5 cellular contexts compared by ENCODE assay signal in genomic region chr3:111524486-111524885, GRCh38. TPM values are rescaled to one million over a fixed set of nuclear protein-coding genes. Genes with fewer than 3 reads are reported as not detected.
"Had no signal": no experiment of that assay in that cellular context is flagged by ENCODE, and none has a peak within 500 bp of the region (broad histone marks: within the 10 kb centered on the region; RNA-seq: fewer than 3 reads in every experiment).

No MANE protein-coding gene starts in this region.

RNA-seq across cellular contexts. Expression of gene CD96, which starts 17.5 kb away (rescaled TPM):
- total RNA-seq: GM23338, H1, H9, HepG2, HFFc6 had no signal
- polyA plus RNA-seq: H1, HepG2 had no signal
